8 cellular contexts compared by ENCODE assay signal in the genomic region with DNA sequence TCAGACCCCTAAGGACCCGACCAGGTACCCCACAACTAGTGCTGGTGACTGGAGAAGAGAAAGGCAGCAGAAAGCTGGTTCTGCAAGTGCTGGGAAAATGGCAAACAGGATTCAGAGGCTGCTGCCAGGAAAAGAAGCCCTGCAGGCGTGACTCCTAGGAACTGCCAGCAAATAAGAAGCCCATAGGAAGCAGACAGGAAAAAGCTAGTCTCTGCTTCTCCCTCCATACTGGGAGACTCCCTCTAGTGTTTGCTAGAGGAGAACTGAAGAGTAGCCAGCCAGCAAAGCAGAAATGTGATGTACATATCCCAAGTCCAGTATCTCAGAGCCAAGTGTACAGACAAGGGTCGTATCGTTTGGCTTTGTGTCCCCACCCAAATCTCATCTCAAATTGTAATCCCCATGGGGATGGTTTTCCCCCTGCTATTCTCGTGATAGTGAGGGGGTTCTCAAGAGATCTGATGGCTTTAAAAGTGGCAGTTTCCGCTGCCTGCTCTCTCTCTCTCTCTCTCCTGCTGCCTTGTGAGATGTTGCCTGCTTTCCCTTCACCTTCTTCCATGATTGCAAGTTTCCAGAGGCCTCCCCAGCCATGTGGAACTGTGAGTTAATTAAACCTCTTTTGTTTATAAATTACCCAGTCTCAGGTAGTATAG.
DNase-seq lines count a peak whose midpoint lies in the region; ATAC-seq and TF ChIP-seq lines count a peak whose summit lies in the region.

No MANE protein-coding gene starts in this region.

- no peaks in the 10 kb centered on the region for H3K27me3 ChIP-seq in tibial artery

- intact Hi-C loops in tibial artery (cut with DNase I; ENCODE audit: low total_unique reads): no loop called here

- H3K27ac ChIP-seq in tibial artery: no peak overlapping the region

- no peak for ATAC-seq in GM21423 (IDR thresholded peaks at IDR 0.05; ENCODE audit: unreplicated experiment)

- H3K36me3 ChIP-seq in tibial artery: no peaks in the 10 kb centered on the region

- H3K4me1 ChIP-seq in tibial artery: peaks cover 0 to 6% (median 0%) of the 10 kb centered on the region in 4 donors

- peak; percentile 70 for DNase-seq in DMS 273 (lab: John Stamatoyannopoulos, UW; ENCODE audit: unreplicated experiment)
- peak; percentile 12 for DNase-seq in NCI-H1694 (lab: John Stamatoyannopoulos, UW)
- DNase-seq in cardiac fibroblast (ENCODE audit: low read depth in 2 of 2): peak; percentile 65 to 86
- DNase-seq in kidney tubule cell (ENCODE audit: low spot score): peak; percentile 72
- no peak for DNase-seq in activated naive CD4-positive, alpha-beta T cell (lab: John Stamatoyannopoulos, UW)
- no peak for DNase-seq in tibial artery
- no peak for DNase-seq in GM19238 (ENCODE audit: insufficient read length, low spot score)

- TF ChIP-seq CTCF in cardiac fibroblast (IDR thresholded peaks at IDR 0.05; ENCODE audit: low read depth, low read length) (peak; percentile 56), tibial artery (IDR thresholded peaks at IDR 0.05) (peak in 1 of 2 experiments; percentile 51)

- no peaks in the 10 kb centered on the region for H3K9me3 ChIP-seq in tibial artery

- H3K4me3 ChIP-seq in cardiac fibroblast (replicated peaks in 1 of 2; ENCODE audit: low read depth in 2 of 2, low read length in 2 of 2) (no peak overlapping the region), tibial artery (no peak overlapping the region)

Comparison
In these comparisons a context has a peak if more than half of its experiments do, and no peak if none do; other contexts are left out.
1. DNase-seq: peak in DMS 273 (single experiment), NCI-H1694 (single experiment), cardiac fibroblast (2 of 2) and kidney tubule cell (single experiment); none in activated naive CD4-positive, alpha-beta T cell (0 of 4), tibial artery (0 of 2) and GM19238 (single experiment).